ENCODE assay signal across 29 cellular contexts in genomic region chr6:169788809-169789145, GRCh38. TPM values are rescaled to one million over a fixed set of nuclear protein-coding genes. Genes with fewer than 3 reads are reported as not detected.
A peak's percentile ranks its signal among the peaks of the same experiment; 100 is the strongest.
DNase-seq lines count a peak whose midpoint lies in the region; ATAC-seq and TF ChIP-seq lines count a peak whose summit lies in the region.
"Had no signal": no experiment of that assay in that cellular context is flagged by ENCODE, and none has a peak within 500 bp of the region (broad histone marks: within the 10 kb centered on the region; RNA-seq: fewer than 3 reads in every experiment).

No MANE protein-coding gene starts in this region.

- H3K4me1 ChIP-seq in CD4-positive, CD25-positive, alpha-beta regulatory T cell (ENCODE audit: control insufficient read depth, insufficient read depth, low read length, poor library complexity, severe bottlenecking), result peaks cover 14% of the 10 kb centered on the region
- H3K4me1 ChIP-seq in mesenchymal stem cell (ENCODE audit: control insufficient read depth, insufficient read depth, low read depth, low read length) (peaks cover 26% of the 10 kb centered on the region), neural progenitor cell (peaks cover 4% of the 10 kb centered on the region)
- H3K4me1 ChIP-seq: BE2C, foreskin keratinocyte had no signal

- peak overlapping the region; percentile 35 for H4K8ac ChIP-seq in mesenchymal stem cell (ENCODE audit: low read length)

- no peak overlapping the region for H2BK5ac ChIP-seq in mesenchymal stem cell (ENCODE audit: low read depth, low read length, poor library complexity, severe bottlenecking)

- H3K9me3 ChIP-seq in CD4-positive, CD25-positive, alpha-beta regulatory T cell (ENCODE audit: control insufficient read depth in 2 of 2, low read length in 2 of 2), result no peaks in the 10 kb centered on the region
- H3K9me3 ChIP-seq in mesenchymal stem cell (ENCODE audit: control insufficient read depth, low read length) (no peaks in the 10 kb centered on the region), neural progenitor cell (ENCODE audit: low read depth) (no peaks in the 10 kb centered on the region)
- H3K9me3 ChIP-seq: adrenal gland, BE2C, esophagus muscularis mucosa, heart left ventricle, left ventricle myocardium inferior, stomach, uterus had no signal

- H3K4me2 ChIP-seq in mesenchymal stem cell (ENCODE audit: low read length, poor library complexity, severe bottlenecking), result no peak overlapping the region
- H3K4me2 ChIP-seq in neural progenitor cell, result no peak overlapping the region

- no peak overlapping the region for H3K14ac ChIP-seq in mesenchymal stem cell (ENCODE audit: low read length in 2 of 2)

- no peaks in the 10 kb centered on the region for H4K20me1 ChIP-seq in neural progenitor cell (ENCODE audit: low read depth)

- POLR2A ChIA-PET in HEK293T (lab: Yijun Ruan, JAX), result no interaction called here

- H2BK15ac ChIP-seq in mesenchymal stem cell (ENCODE audit: low read depth, poor library complexity, severe bottlenecking), result no peak overlapping the region

- WGBS in mesenchymal stem cell, result 89% methylated on average over 4 of the region's 4 CpGs

- H3K36me3 Mint-ChIP-seq in CD4-positive, CD25-positive, alpha-beta regulatory T cell, result no peaks in the 10 kb centered on the region
- peaks cover 8% of the 10 kb centered on the region for H3K36me3 Mint-ChIP-seq in neural progenitor cell

- H3K27ac Mint-ChIP-seq in CD4-positive, CD25-positive, alpha-beta regulatory T cell, result no peak overlapping the region
- H3K27ac Mint-ChIP-seq in neural progenitor cell, result peak overlapping the region; percentile 55
- H3K27ac Mint-ChIP-seq: activated CD4-positive, alpha-beta T cell treated with anti-CD3 and anti-CD28 coated beads for 36 hours; activated T-cell treated with anti-CD3 and anti-CD28 coated beads, Interleukin-2, amount 50 U/mL, for 24 hours had no signal

- peaks cover 0 to 20% (median 9%) of the 10 kb centered on the region in 4 donors for H3K4me1 Mint-ChIP-seq in CD4-positive, CD25-positive, alpha-beta regulatory T cell
- peaks cover 35% of the 10 kb centered on the region for H3K4me1 Mint-ChIP-seq in neural progenitor cell

- DNase-seq in CD4-positive, CD25-positive, alpha-beta regulatory T cell, result no peak
- DNase-seq in HEK293T (ENCODE audit: extremely low spot score), result no peak
- no peak for DNase-seq in mesenchymal stem cell
- DNase-seq in neural progenitor cell (ENCODE audit: low spot score), result no peak
- no peak for DNase-seq in NCI-H82 (lab: John Stamatoyannopoulos, UW)
- DNase-seq in stimulated activated CD4-positive, alpha-beta T cell treated with anti-CD3 and anti-CD28 coated beads, Interleukin-15, amount 100 ng/mL, for 24 hours, result no peak
- DNase-seq: ACHN; activated CD4-positive, alpha-beta T cell treated with anti-CD3 and anti-CD28 coated beads for 36 hours; activated T-cell treated with anti-CD3 and anti-CD28 coated beads, Interleukin-2, amount 50 U/mL, for 24 hours; BE2C; cerebellar nuclear complex; COR-L47; dermis blood vessel endothelial cell; foreskin keratinocyte; heart left ventricle; Kasumi-1; left ventricle myocardium inferior; NCI-H1417 treated with DMSO at 0.1 percent for 48 hours; NCI-H2081 treated with DMSO at 0.1 percent for 48 hours; NCI-H345; right cardiac atrium; stimulated activated CD4-positive, alpha-beta T cell treated with anti-CD3 and anti-CD28 coated beads, Interleukin-2, amount 100 ng/mL, for 24 hours; stomach; T-helper 9 cell; uterus had no signal

- no peaks in the 10 kb centered on the region for H3K9me3 Mint-ChIP-seq in CD4-positive, CD25-positive, alpha-beta regulatory T cell
- H3K9me3 Mint-ChIP-seq in neural progenitor cell, result no peaks in the 10 kb centered on the region
- H3K9me3 Mint-ChIP-seq: activated T-cell treated with anti-CD3 and anti-CD28 coated beads, Interleukin-2, amount 50 U/mL, for 24 hours had no signal

- H3F3A ChIP-seq in neural progenitor cell (ENCODE audit: low read depth), result peaks cover 4% of the 10 kb centered on the region

- TF ChIP-seq CTCF in neural progenitor cell (IDR thresholded peaks at IDR 0.05), result no peak

- peak overlapping the region; percentile 50 to 92 (median 77) for H3K4me3 Mint-ChIP-seq in CD4-positive, CD25-positive, alpha-beta regulatory T cell
- H3K4me3 Mint-ChIP-seq in neural progenitor cell, result peak overlapping the region; percentile 21
- H3K4me3 Mint-ChIP-seq: activated CD4-positive, alpha-beta T cell treated with anti-CD3 and anti-CD28 coated beads for 36 hours; activated T-cell treated with anti-CD3 and anti-CD28 coated beads, Interleukin-2, amount 50 U/mL, for 24 hours had no signal

- H2AK5ac ChIP-seq in mesenchymal stem cell (ENCODE audit: low read length, severe bottlenecking), result no peak overlapping the region

- no peak overlapping the region for H4K91ac ChIP-seq in mesenchymal stem cell (ENCODE audit: low read length)

- no peak for ATAC-seq in CD4-positive, CD25-positive, alpha-beta regulatory T cell (ENCODE audit: low read depth in 2 of 2)
- ATAC-seq in GM21526 (IDR thresholded peaks at IDR 0.05; ENCODE audit: low FRiP score, unreplicated experiment), result no peak
- ATAC-seq: activated CD4-positive, alpha-beta T cell treated with anti-CD3 and anti-CD28 coated beads for 36 hours; foreskin keratinocyte; heart left ventricle; right cardiac atrium; Right ventricle myocardium inferior had no signal

- H3K23ac ChIP-seq in mesenchymal stem cell (ENCODE audit: low read length in 2 of 2), result no peak overlapping the region

- H3K4me3 ChIP-seq in CD4-positive, CD25-positive, alpha-beta regulatory T cell (ENCODE audit: low read depth, low read length), result no peak overlapping the region
- H3K4me3 ChIP-seq in mesenchymal stem cell (ENCODE audit: insufficient read depth in 1 of 2, low read depth in 1 of 2, low read length in 2 of 2) (no peak overlapping the region), neural progenitor cell (no peak overlapping the region)
- H3K4me3 ChIP-seq: adrenal gland, heart left ventricle, left ventricle myocardium inferior, stomach, uterus had no signal

- H2BK120ac ChIP-seq in mesenchymal stem cell (ENCODE audit: low read depth, low read length), result no peak overlapping the region

- peaks cover 14% of the 10 kb centered on the region for H3K27me3 Mint-ChIP-seq in CD4-positive, CD25-positive, alpha-beta regulatory T cell
- H3K27me3 Mint-ChIP-seq in neural progenitor cell (ENCODE audit: insufficient read depth, low read depth), result peaks cover 3% of the 10 kb centered on the region

- H3K18ac ChIP-seq in mesenchymal stem cell (ENCODE audit: low read depth in 1 of 2, low read length in 2 of 2), result no peak overlapping the region

- H3K9ac ChIP-seq in mesenchymal stem cell (ENCODE audit: low read length) (no peak overlapping the region), neural progenitor cell (no peak overlapping the region)

- no peak overlapping the region for H3K4ac ChIP-seq in mesenchymal stem cell (ENCODE audit: low read depth in 1 of 2, low read length in 2 of 2)

- H2AFZ ChIP-seq in mesenchymal stem cell (ENCODE audit: low read depth, low read length), result no peak overlapping the region
- H2AFZ ChIP-seq in neural progenitor cell (replicated peaks), result no peak overlapping the region

- no peaks in the 10 kb centered on the region for H3K36me3 ChIP-seq in CD4-positive, CD25-positive, alpha-beta regulatory T cell (ENCODE audit: control insufficient read depth, insufficient read depth, low read length)
- H3K36me3 ChIP-seq in mesenchymal stem cell (ENCODE audit: control insufficient read depth in 1 of 2, insufficient read depth in 2 of 2, low read depth in 1 of 2, low read length in 2 of 2), result peaks cover 0 to 4% of the 10 kb centered on the region in 2 experiments
- H3K36me3 ChIP-seq in neural progenitor cell, result no peaks in the 10 kb centered on the region
- H3K36me3 ChIP-seq: adrenal gland, BE2C, heart left ventricle, left ventricle myocardium inferior, uterus had no signal

- H2BK12ac ChIP-seq in mesenchymal stem cell (ENCODE audit: low read length in 2 of 2), result no peak overlapping the region

- no peaks in the 10 kb centered on the region for H3K27me3 ChIP-seq in CD4-positive, CD25-positive, alpha-beta regulatory T cell (ENCODE audit: control insufficient read depth, insufficient read depth, low read length)
- H3K27me3 ChIP-seq in mesenchymal stem cell (ENCODE audit: control insufficient read depth in 1 of 2, insufficient read depth in 1 of 2, low read length in 2 of 2) (peaks cover 0 to 19% of the 10 kb centered on the region in 2 experiments), neural progenitor cell (peaks cover 18% of the 10 kb centered on the region)
- H3K27me3 ChIP-seq: adrenal gland, BE2C, esophagus muscularis mucosa, stomach, uterus had no signal

- H3K79me2 ChIP-seq in neural progenitor cell (ENCODE audit: low read depth), result no peaks in the 10 kb centered on the region

- H3K27ac ChIP-seq in CD4-positive, CD25-positive, alpha-beta regulatory T cell (ENCODE audit: insufficient read depth, low read length, poor library complexity, severe bottlenecking), result no peak overlapping the region
- H3K27ac ChIP-seq in mesenchymal stem cell (ENCODE audit: low read length, poor library complexity, severe bottlenecking) (no peak overlapping the region), neural progenitor cell (no peak overlapping the region)
- H3K27ac ChIP-seq: adrenal gland, foreskin keratinocyte, heart left ventricle, left ventricle myocardium inferior, stomach had no signal

- H3K79me1 ChIP-seq in mesenchymal stem cell (replicated peaks; ENCODE audit: low read length, poor library complexity, severe bottlenecking), result no peaks in the 10 kb centered on the region

- CTCF ChIA-PET in HEK293T (lab: Yijun Ruan, JAX), result interaction anchor here (0.8 to 1.8 kb wide), 4 partner anchors 10 to 761 kb away, joined by 3 to 9 read pairs (median 5); no protein-coding TSS in a partner anchor

TF ChIP-seq in HEK293T, 16 proteins besides CTCF, POLR2A, EP300 and RAD21 (continues in another document):
- 0 out of 2 replicates have a peak, but pooled peaks have one; percentile 44 for TF ChIP-seq PKNOX1 (IDR thresholded peaks at IDR 0.05)

RNA-seq across cellular contexts. Expression of gene ERMARD, which starts 37.4 kb away (rescaled TPM):
- 27.3 TPM for total RNA-seq in CD4-positive, CD25-positive, alpha-beta regulatory T cell
- polyA plus RNA-seq in CD4-positive, CD25-positive, alpha-beta regulatory T cell, result 10 to 100 TPM; 12.4 to 14.4 (median 13.5) TPM
- 8.0 TPM for polyA plus RNA-seq in mesenchymal stem cell (2013, experiment 1 of 2)
- 10.8 TPM for polyA plus RNA-seq in mesenchymal stem cell (2013, experiment 2 of 2)
- 23.9 and 31.4 TPM in 2 replicates for total RNA-seq in neural progenitor cell (ENCODE audit: low replicate concordance)

RNA-seq across cellular contexts. Expression of gene DYNLT2, which starts 37.4 kb away (rescaled TPM):
- total RNA-seq in CD4-positive, CD25-positive, alpha-beta regulatory T cell, result 3.9 TPM
- polyA plus RNA-seq in CD4-positive, CD25-positive, alpha-beta regulatory T cell, result 1 to 10 TPM in 2 of 4 donors, under 1 TPM in 2; 0.48 to 1.1 (median 0.95) TPM
- polyA plus RNA-seq in mesenchymal stem cell (2013, experiment 1 of 2), result 0.48 TPM
- polyA plus RNA-seq in mesenchymal stem cell (2013, experiment 2 of 2), result 0.27 TPM
- 3.3 and 4.7 TPM in 2 replicates for total RNA-seq in neural progenitor cell (ENCODE audit: low replicate concordance)
